3 cellular contexts compared by ENCODE assay signal in the genomic region with DNA sequence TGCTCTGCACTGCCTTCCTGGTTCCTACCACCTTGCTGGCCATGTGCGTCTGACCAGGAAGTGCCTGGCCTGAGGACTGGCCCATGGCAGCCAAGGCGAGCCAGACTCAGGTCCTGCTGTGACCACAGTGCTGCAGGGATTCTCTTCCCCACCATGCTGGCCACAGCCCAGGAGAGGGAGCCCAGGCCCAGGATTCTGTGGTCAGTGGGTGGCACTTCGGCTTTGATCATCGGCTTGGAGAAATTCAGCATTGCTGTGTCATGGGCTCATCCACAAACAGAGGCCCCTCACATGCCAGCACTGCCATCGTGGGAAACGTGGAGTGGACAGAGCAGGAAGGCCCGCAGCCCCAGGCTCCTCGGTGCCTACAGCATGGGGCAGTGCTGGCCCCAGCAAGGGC.
TF ChIP-seq lines count a peak whose summit lies in the region.

No MANE protein-coding gene starts in this region.

TF ChIP-seq in SK-N-SH treated with all-trans-retinoic acid at 6 μM for 48 hours, 23 proteins besides CTCF, POLR2A, EP300 and RAD21:
- TF ChIP-seq OSR1 (CRISPR knock-in tag; IDR thresholded peaks at IDR 0.05) (no peak), BACH2 (CRISPR knock-in tag; IDR thresholded peaks at IDR 0.05; ENCODE audit: borderline replicate concordance) (no peak), RARB (CRISPR knock-in tag; IDR thresholded peaks at IDR 0.05) (no peak), TCF4 (CRISPR knock-in tag; IDR thresholded peaks at IDR 0.05; ENCODE audit: borderline replicate concordance) (no peak), TOX (CRISPR knock-in tag; IDR thresholded peaks at IDR 0.05; ENCODE audit: borderline replicate concordance) (no peak), ZFP30 (CRISPR knock-in tag; IDR thresholded peaks at IDR 0.05) (no peak), ARNTL (CRISPR knock-in tag; IDR thresholded peaks at IDR 0.05; ENCODE audit: borderline replicate concordance, low read depth) (no peak), SNAI2 (CRISPR knock-in tag; IDR thresholded peaks at IDR 0.05) (no peak)
- TF ChIP-seq, protein P1, sequence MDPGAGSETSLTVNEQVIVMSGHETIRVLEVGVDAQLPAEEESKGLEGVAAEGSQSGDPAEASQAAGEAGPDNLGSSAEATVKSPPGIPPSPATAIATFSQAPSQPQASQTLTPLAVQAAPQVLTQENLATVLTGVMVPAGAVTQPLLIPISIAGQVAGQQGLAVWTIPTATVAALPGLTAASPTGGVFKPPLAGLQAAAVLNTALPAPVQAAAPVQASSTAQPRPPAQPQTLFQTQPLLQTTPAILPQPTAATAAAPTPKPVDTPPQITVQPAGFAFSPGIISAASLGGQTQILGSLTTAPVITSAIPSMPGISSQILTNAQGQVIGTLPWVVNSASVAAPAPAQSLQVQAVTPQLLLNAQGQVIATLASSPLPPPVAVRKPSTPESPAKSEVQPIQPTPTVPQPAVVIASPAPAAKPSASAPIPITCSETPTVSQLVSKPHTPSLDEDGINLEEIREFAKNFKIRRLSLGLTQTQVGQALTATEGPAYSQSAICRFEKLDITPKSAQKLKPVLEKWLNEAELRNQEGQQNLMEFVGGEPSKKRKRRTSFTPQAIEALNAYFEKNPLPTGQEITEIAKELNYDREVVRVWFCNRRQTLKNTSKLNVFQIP (CRISPR knock-in tag; IDR thresholded peaks at IDR 0.05; ENCODE audit: borderline replicate concordance, low read depth) = no peak
- TF ChIP-seq, protein P2, sequence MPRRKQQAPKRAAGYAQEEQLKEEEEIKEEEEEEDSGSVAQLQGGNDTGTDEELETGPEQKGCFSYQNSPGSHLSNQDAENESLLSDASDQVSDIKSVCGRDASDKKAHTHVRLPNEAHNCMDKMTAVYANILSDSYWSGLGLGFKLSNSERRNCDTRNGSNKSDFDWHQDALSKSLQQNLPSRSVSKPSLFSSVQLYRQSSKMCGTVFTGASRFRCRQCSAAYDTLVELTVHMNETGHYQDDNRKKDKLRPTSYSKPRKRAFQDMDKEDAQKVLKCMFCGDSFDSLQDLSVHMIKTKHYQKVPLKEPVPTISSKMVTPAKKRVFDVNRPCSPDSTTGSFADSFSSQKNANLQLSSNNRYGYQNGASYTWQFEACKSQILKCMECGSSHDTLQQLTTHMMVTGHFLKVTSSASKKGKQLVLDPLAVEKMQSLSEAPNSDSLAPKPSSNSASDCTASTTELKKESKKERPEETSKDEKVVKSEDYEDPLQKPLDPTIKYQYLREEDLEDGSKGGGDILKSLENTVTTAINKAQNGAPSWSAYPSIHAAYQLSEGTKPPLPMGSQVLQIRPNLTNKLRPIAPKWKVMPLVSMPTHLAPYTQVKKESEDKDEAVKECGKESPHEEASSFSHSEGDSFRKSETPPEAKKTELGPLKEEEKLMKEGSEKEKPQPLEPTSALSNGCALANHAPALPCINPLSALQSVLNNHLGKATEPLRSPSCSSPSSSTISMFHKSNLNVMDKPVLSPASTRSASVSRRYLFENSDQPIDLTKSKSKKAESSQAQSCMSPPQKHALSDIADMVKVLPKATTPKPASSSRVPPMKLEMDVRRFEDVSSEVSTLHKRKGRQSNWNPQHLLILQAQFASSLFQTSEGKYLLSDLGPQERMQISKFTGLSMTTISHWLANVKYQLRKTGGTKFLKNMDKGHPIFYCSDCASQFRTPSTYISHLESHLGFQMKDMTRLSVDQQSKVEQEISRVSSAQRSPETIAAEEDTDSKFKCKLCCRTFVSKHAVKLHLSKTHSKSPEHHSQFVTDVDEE (CRISPR knock-in tag; IDR thresholded peaks at IDR 0.05) = no peak

TF ChIP-seq in SK-N-SH, 30 proteins besides CTCF, POLR2A, EP300 and RAD21 (continues in another document):
- TF ChIP-seq FOXM1 (IDR thresholded peaks at IDR 0.05; ENCODE audit: low read depth) (no peak), POLR2AphosphoS5 (IDR thresholded peaks at IDR 0.05; ENCODE audit: low read depth, low read length) (no peak), RFX5 (IDR thresholded peaks at IDR 0.05; ENCODE audit: low read length) (no peak), SIN3A (IDR thresholded peaks at IDR 0.05; ENCODE audit: borderline replicate concordance, low read depth, low read length) (no peak), USF2 (IDR thresholded peaks at IDR 0.05; ENCODE audit: borderline replicate concordance, low read depth, low read length) (no peak), SMC3 (IDR thresholded peaks at IDR 0.05; ENCODE audit: low read depth, low read length) (no peak), TEAD4 (IDR thresholded peaks at IDR 0.05; ENCODE audit: borderline replicate concordance, insufficient read depth) (no peak), GATA2 (CRISPR knock-in tag; IDR thresholded peaks at IDR 0.05) (no peak), TAF1 (IDR thresholded peaks at IDR 0.05; ENCODE audit: borderline replicate concordance, low read depth, low read length) (no peak), RXRA (IDR thresholded peaks at IDR 0.05; ENCODE audit: borderline replicate concordance, low read depth) (no peak), USF1 (IDR thresholded peaks at IDR 0.05; ENCODE audit: borderline replicate concordance, low read depth) (no peak), JUND (IDR thresholded peaks at IDR 0.05) (no peak)
- TF ChIP-seq, protein P3, sequence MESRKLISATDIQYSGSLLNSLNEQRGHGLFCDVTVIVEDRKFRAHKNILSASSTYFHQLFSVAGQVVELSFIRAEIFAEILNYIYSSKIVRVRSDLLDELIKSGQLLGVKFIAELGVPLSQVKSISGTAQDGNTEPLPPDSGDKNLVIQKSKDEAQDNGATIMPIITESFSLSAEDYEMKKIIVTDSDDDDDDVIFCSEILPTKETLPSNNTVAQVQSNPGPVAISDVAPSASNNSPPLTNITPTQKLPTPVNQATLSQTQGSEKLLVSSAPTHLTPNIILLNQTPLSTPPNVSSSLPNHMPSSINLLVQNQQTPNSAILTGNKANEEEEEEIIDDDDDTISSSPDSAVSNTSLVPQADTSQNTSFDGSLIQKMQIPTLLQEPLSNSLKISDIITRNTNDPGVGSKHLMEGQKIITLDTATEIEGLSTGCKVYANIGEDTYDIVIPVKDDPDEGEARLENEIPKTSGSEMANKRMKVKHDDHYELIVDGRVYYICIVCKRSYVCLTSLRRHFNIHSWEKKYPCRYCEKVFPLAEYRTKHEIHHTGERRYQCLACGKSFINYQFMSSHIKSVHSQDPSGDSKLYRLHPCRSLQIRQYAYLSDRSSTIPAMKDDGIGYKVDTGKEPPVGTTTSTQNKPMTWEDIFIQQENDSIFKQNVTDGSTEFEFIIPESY (IDR thresholded peaks at IDR 0.05; ENCODE audit: borderline replicate concordance, low read depth) = no peak
- TF ChIP-seq, protein P4, sequence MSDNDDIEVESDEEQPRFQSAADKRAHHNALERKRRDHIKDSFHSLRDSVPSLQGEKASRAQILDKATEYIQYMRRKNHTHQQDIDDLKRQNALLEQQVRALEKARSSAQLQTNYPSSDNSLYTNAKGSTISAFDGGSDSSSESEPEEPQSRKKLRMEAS (IDR thresholded peaks at IDR 0.05; ENCODE audit: low read depth) = no peak

TF ChIP-seq in IMR-90, 13 proteins besides CTCF, POLR2A, EP300 and RAD21:
- no peak for TF ChIP-seq MXI1 (IDR thresholded peaks at IDR 0.05; ENCODE audit: borderline replicate concordance, low read depth, low read length)
